Comparison of ENCODE assay signal across 15 cellular contexts in the genomic region with DNA sequence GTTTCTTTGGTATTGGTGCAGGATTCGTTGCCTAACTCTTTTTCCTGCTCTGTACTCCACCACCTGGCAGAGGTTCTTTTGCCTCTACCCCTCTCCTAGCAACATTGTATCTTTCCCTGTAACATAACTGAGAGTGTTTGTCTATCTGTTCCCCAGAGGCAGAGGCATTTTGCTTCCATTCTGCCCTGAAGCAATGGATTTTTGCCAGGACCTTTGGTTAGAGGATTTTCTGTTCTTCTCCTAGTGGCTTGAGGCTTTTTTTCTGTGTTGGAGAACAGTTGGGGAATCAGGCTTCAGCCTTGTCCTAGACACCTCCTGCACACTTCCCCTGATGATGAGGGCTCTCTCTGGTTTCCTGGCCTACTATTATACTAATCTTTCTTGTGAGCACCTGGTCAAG.
DNase-seq lines count a peak whose midpoint lies in the region; ATAC-seq and TF ChIP-seq lines count a peak whose summit lies in the region.
"Had no signal": no experiment of that assay in that cellular context is flagged by ENCODE, and none has a peak within 500 bp of the region (broad histone marks: within the 10 kb centered on the region; RNA-seq: fewer than 3 reads in every experiment).

No MANE protein-coding gene starts in this region.

- ATAC-seq in central memory CD8-positive, alpha-beta T cell (replicated peaks; ENCODE audit: extremely low read depth, poor library complexity, severe bottlenecking): no peak
- ATAC-seq in HG03571 (IDR thresholded peaks at IDR 0.05; ENCODE audit: unreplicated experiment): no peak
- no peak for ATAC-seq in GM21825 (IDR thresholded peaks at IDR 0.05; ENCODE audit: unreplicated experiment)

- H2BK12ac ChIP-seq in H9 (ENCODE audit: insufficient read length, low read depth, low read length): no peak overlapping the region

- no peak overlapping the region for H3K9ac ChIP-seq in H9 (ENCODE audit: extremely low read depth, insufficient read length, low read length)

- WGBS in H9 (ENCODE audit: extremely low coverage, insufficient read length, low lambda C conversion rate): no CpG with 5 or more reads among the region's 1 CpG

- H3K27me3 ChIP-seq in H9 (ENCODE audit: insufficient read depth, low read length) (no peaks in the 10 kb centered on the region), layer of hippocampus (ENCODE audit: control insufficient read depth, insufficient read depth, low read length) (no peaks in the 10 kb centered on the region)
- H3K27me3 ChIP-seq: colonic mucosa, hepatocyte had no signal

- H3K27ac Mint-ChIP-seq in H9: peak overlapping the region in 2 of 3 experiments; percentile 11 to 25; a peak in 2 of 7 replicates
- H3K27ac Mint-ChIP-seq in central memory CD8-positive, alpha-beta T cell (ENCODE audit: low read depth): peak overlapping the region; percentile 16
- H3K27ac Mint-ChIP-seq: CD4-positive, alpha-beta T cell had no signal

- no peak overlapping the region for H2BK5ac ChIP-seq in H9 (ENCODE audit: insufficient read length, low read length)

- H3K23me2 ChIP-seq in H9 (ENCODE audit: insufficient read length, low read depth, low read length, poor library complexity, severe bottlenecking): no peaks in the 10 kb centered on the region

- H4K20me1 ChIP-seq in H9 (ENCODE audit: control insufficient read depth, insufficient read depth, insufficient read length): no peaks in the 10 kb centered on the region

- no peaks in the 10 kb centered on the region for H3K27me3 Mint-ChIP-seq in H9 (ENCODE audit: low read depth)
- no peaks in the 10 kb centered on the region for H3K27me3 Mint-ChIP-seq in central memory CD8-positive, alpha-beta T cell
- H3K27me3 Mint-ChIP-seq: CD4-positive, alpha-beta T cell had no signal

- TF ChIP-seq CTCF in H9 (conservative IDR thresholded peaks at IDR 0.05): no peak

- no peak overlapping the region for H3K4me3 Mint-ChIP-seq in H9
- no peak overlapping the region for H3K4me3 Mint-ChIP-seq in central memory CD8-positive, alpha-beta T cell
- H3K4me3 Mint-ChIP-seq: CD4-positive, alpha-beta T cell had no signal

- no peak overlapping the region for H2AFZ ChIP-seq in H9 (ENCODE audit: low read length)
- H2AFZ ChIP-seq: hepatocyte had no signal

- H3K79me1 ChIP-seq in H9 (ENCODE audit: insufficient read depth, low read depth, low read length, poor library complexity, severe bottlenecking): no peaks in the 10 kb centered on the region

- H3K18ac ChIP-seq in H9 (ENCODE audit: insufficient read length, low read depth, low read length): no peak overlapping the region

- H3K27ac ChIP-seq in H9 (ENCODE audit: insufficient read length, low read depth, low read length) (no peak overlapping the region), layer of hippocampus (ENCODE audit: low read depth, low read length) (peak overlapping the region; percentile 8)
- H3K27ac ChIP-seq: colonic mucosa, hepatocyte had no signal

- H3T11ph ChIP-seq in H9 (ENCODE audit: low read length): no peak overlapping the region

- peaks cover 3 to 12% (median 11%) of the 10 kb centered on the region in 3 experiments; a peak in 6 of 7 replicates for H3K36me3 Mint-ChIP-seq in H9 (ENCODE audit: insufficient read depth in 1 of 3, low read depth in 3 of 3)
- peaks cover 3% of the 10 kb centered on the region for H3K36me3 Mint-ChIP-seq in central memory CD8-positive, alpha-beta T cell (ENCODE audit: insufficient read depth)

- H2BK15ac ChIP-seq in H9 (ENCODE audit: low read depth, low read length): no peak overlapping the region

- H3K56ac ChIP-seq in H9 (ENCODE audit: insufficient read length, low read depth, low read length): no peak overlapping the region

- no peaks in the 10 kb centered on the region for H3K9me3 ChIP-seq in H9 (ENCODE audit: control insufficient read depth, low read depth, low read length)
- H3K9me3 ChIP-seq: colonic mucosa had no signal

- DNase-seq in AG08396 (ENCODE audit: low spot score): peak; percentile 8
- no peak for DNase-seq in H9
- no peak for DNase-seq in central memory CD8-positive, alpha-beta T cell (ENCODE audit: low spot score in 2 of 2)
- DNase-seq in SKM-1 (lab: John Stamatoyannopoulos, UW; ENCODE audit: unreplicated experiment): no peak
- no peak for DNase-seq in SHP77 (lab: John Stamatoyannopoulos, UW)
- DNase-seq: activated CD4-positive, CD25-positive, alpha-beta regulatory T cell treated with anti-CD3 and anti-CD28 coated beads, Interleukin-2, amount 50 U/mL, for 72 hours; CD4-positive, alpha-beta T cell; colonic mucosa; Kasumi-1; NCI-H510A; SIG-M5 had no signal

- H2BK120ac ChIP-seq in H9 (ENCODE audit: low read depth, low read length, poor library complexity, severe bottlenecking): no peak overlapping the region

- H3K4me1 Mint-ChIP-seq in H9: peaks cover 17 to 22% of the 10 kb centered on the region in 2 experiments
- H3K4me1 Mint-ChIP-seq in central memory CD8-positive, alpha-beta T cell: peaks cover 68% of the 10 kb centered on the region

- peaks cover 2 to 4% of the 10 kb centered on the region in 2 experiments; a peak in 2 of 5 replicates for H3K9me3 Mint-ChIP-seq in H9
- H3K9me3 Mint-ChIP-seq in central memory CD8-positive, alpha-beta T cell: peaks cover 5% of the 10 kb centered on the region

- no peak overlapping the region for H3K23ac ChIP-seq in H9 (ENCODE audit: insufficient read length, low read depth, low read length)

- no peaks in the 10 kb centered on the region for H3K4me1 ChIP-seq in H9 (ENCODE audit: insufficient read depth, low read length)
- H3K4me1 ChIP-seq: colonic mucosa had no signal

- H3K4ac ChIP-seq in H9 (ENCODE audit: low read depth, low read length): no peak overlapping the region

- no peak overlapping the region for H4K5ac ChIP-seq in H9 (ENCODE audit: insufficient read length, low read depth, low read length)

- no peak overlapping the region for H2AK5ac ChIP-seq in H9 (ENCODE audit: insufficient read length, low read length)

- no peak overlapping the region for H4K8ac ChIP-seq in H9 (replicated peaks; ENCODE audit: insufficient read length, low read depth, low read length)

- H3K4me2 ChIP-seq in H9 (ENCODE audit: insufficient read depth, insufficient read length, low read length): no peak overlapping the region
- H3K4me2 ChIP-seq: hepatocyte had no signal

- no peak overlapping the region for H2BK20ac ChIP-seq in H9 (ENCODE audit: low read depth, low read length, poor library complexity, severe bottlenecking)

- H4K91ac ChIP-seq in H9 (ENCODE audit: insufficient read length, low read depth, low read length): no peak overlapping the region

- H3K79me2 ChIP-seq in H9 (ENCODE audit: insufficient read depth, low read length): no peaks in the 10 kb centered on the region

- no peak overlapping the region for H3K14ac ChIP-seq in H9 (ENCODE audit: insufficient read depth, low read length)
